ENCODE assay signal across 15 cellular contexts in genomic region chr11:128279861-128280260, GRCh38.
DNase-seq lines count a peak whose midpoint lies in the region; ATAC-seq and TF ChIP-seq lines count a peak whose summit lies in the region.
"Had no signal": no experiment of that assay in that cellular context is flagged by ENCODE, and none has a peak within 500 bp of the region (broad histone marks: within the 10 kb centered on the region; RNA-seq: fewer than 3 reads in every experiment).

No MANE protein-coding gene starts in this region.

- no peak for TF ChIP-seq POLR2A in breast epithelium (IDR thresholded peaks at IDR 0.05)

- H3K27ac ChIP-seq in breast epithelium: no peak overlapping the region
- H3K27ac ChIP-seq: left ventricle myocardium inferior, stomach had no signal

- H3K4me1 ChIP-seq in breast epithelium: no peaks in the 10 kb centered on the region
- H3K4me1 ChIP-seq: left ventricle myocardium inferior, stomach had no signal

- DNase-seq in MCF 10A (ENCODE audit: unreplicated experiment): peak; percentile 30
- no peak for DNase-seq in breast epithelium (ENCODE audit: low spot score in 2 of 2)
- DNase-seq in amniotic epithelial cell (ENCODE audit: low read depth): peak; percentile 18
- DNase-seq in memory B cell (ENCODE audit: low spot score in 2 of 2): no peak
- no peak for DNase-seq in D341Med (ENCODE audit: low spot score)
- DNase-seq in cardiac septum (ENCODE audit: low spot score): no peak
- no peak for DNase-seq in GM13976 (ENCODE audit: low spot score)
- DNase-seq: activated B cell treated with CpG ODN at 0.5 μM for 24 hours, left ventricle myocardium inferior, NCI-H1048, stomach, SW 1271 had no signal

- H3K4me3 ChIP-seq in breast epithelium: no peak overlapping the region
- H3K4me3 ChIP-seq: left ventricle myocardium inferior, stomach had no signal

- no peaks in the 10 kb centered on the region for H3K27me3 ChIP-seq in breast epithelium
- H3K27me3 ChIP-seq: stomach had no signal

- no peak for TF ChIP-seq CTCF in MCF 10A (IDR thresholded peaks at IDR 0.05; ENCODE audit: unreplicated experiment)
- no peak for TF ChIP-seq CTCF in breast epithelium (IDR thresholded peaks at IDR 0.05)
- TF ChIP-seq CTCF in GM13976 (IDR thresholded peaks at IDR 0.05; ENCODE audit: borderline replicate concordance, control extremely low read depth, extremely low read depth, insufficient read depth, missing control alignments): no peak

- H3K36me3 Mint-ChIP-seq in MCF 10A (ENCODE audit: insufficient read depth, unreplicated experiment) (no peaks in the 10 kb centered on the region), memory B cell (no peaks in the 10 kb centered on the region)
- H3K36me3 Mint-ChIP-seq: activated naive CD4-positive, alpha-beta T cell treated with anti-CD3 and anti-CD28 coated beads, Interleukin-2, amount 50 U/mL, for 72 hours had no signal

- no peaks in the 10 kb centered on the region for H3K36me3 ChIP-seq in breast epithelium
- H3K36me3 ChIP-seq: left ventricle myocardium inferior, stomach had no signal

- H3K27ac Mint-ChIP-seq in MCF 10A (ENCODE audit: low read depth, unreplicated experiment) (peak overlapping the region; percentile 27), memory B cell (peak overlapping the region; percentile 7)
- H3K27ac Mint-ChIP-seq: activated B cell treated with CpG ODN at 0.5 μM for 24 hours; activated naive CD4-positive, alpha-beta T cell treated with anti-CD3 and anti-CD28 coated beads, Interleukin-2, amount 50 U/mL, for 72 hours had no signal

- no peak for ATAC-seq in memory B cell (ENCODE audit: low read depth)
- ATAC-seq in GM19328 (IDR thresholded peaks at IDR 0.05; ENCODE audit: unreplicated experiment): no peak
- ATAC-seq: activated naive CD4-positive, alpha-beta T cell treated with anti-CD3 and anti-CD28 coated beads, Interleukin-2, amount 50 U/mL, for 72 hours had no signal

- H3K4me1 Mint-ChIP-seq in MCF 10A (ENCODE audit: insufficient read depth, unreplicated experiment) (peaks cover 10% of the 10 kb centered on the region), memory B cell (peaks cover 8% of the 10 kb centered on the region)

- no peaks in the 10 kb centered on the region for H3K9me3 ChIP-seq in breast epithelium
- H3K9me3 ChIP-seq: stomach had no signal

- H3K27me3 Mint-ChIP-seq in MCF 10A (ENCODE audit: insufficient read depth, unreplicated experiment) (no peaks in the 10 kb centered on the region), memory B cell (no peaks in the 10 kb centered on the region)
- H3K27me3 Mint-ChIP-seq: activated B cell treated with CpG ODN at 0.5 μM for 24 hours had no signal

- H3K9me3 Mint-ChIP-seq in MCF 10A (ENCODE audit: unreplicated experiment): no peaks in the 10 kb centered on the region
- H3K9me3 Mint-ChIP-seq in memory B cell: no peaks in the 10 kb centered on the region
- H3K9me3 Mint-ChIP-seq: activated B cell treated with CpG ODN at 0.5 μM for 24 hours; central memory CD8-positive, alpha-beta T cell had no signal

- intact Hi-C loops in MCF 10A (cut with micrococcal nuclease) (no loop called here), breast epithelium (cut with DNase I; ENCODE audit: low total_unique reads) (loop anchor here (10.0 kb wide), 1 partner anchor 355 kb away; no protein-coding TSS in a partner anchor), cardiac septum (cut with DNase I) (loop anchor here (10.0 kb wide), 1 partner anchor 105 kb away; no protein-coding TSS in a partner anchor)

- BruUV-seq in MCF 10A (replicated peaks; lab: Mats Ljungman, UMichigan): no TSS peak

- H3K4me3 Mint-ChIP-seq in MCF 10A (ENCODE audit: unreplicated experiment) (no peak overlapping the region), memory B cell (no peak overlapping the region)
- H3K4me3 Mint-ChIP-seq: activated B cell treated with CpG ODN at 0.5 μM for 24 hours; central memory CD8-positive, alpha-beta T cell had no signal

- POLR2A ChIA-PET in MCF 10A (lab: Yijun Ruan, JAX): interaction anchor here (1.6 kb wide), 1 partner anchor 72 kb away, joined by 5 read pairs; no protein-coding TSS in a partner anchor

- CTCF ChIA-PET in MCF 10A (lab: Yijun Ruan, JAX): interaction anchor here (0.6 to 1.8 kb wide), 13 partner anchors 9 to 615 kb away, joined by 3 to 18 read pairs (median 4); no protein-coding TSS in a partner anchor

- in situ Hi-C loops in GM13976 (cut with MboI; ENCODE audit: low sequenced_read_pairs, unreplicated experiment): loop anchor here (10.0 to 25.0 kb wide), 2 partner anchors 105 to 557 kb away; no protein-coding TSS in a partner anchor

Comparison
In these comparisons a context has a peak if more than half of its experiments do, and no peak if none do; other contexts are left out.
1. DNase-seq: peak in MCF 10A (single experiment) and amniotic epithelial cell (single experiment); none in breast epithelium (0 of 2), memory B cell (0 of 2), D341Med (single experiment), cardiac septum (single experiment) and GM13976 (single experiment).